1 cellular context compared by ENCODE assay signal in the genomic region with DNA sequence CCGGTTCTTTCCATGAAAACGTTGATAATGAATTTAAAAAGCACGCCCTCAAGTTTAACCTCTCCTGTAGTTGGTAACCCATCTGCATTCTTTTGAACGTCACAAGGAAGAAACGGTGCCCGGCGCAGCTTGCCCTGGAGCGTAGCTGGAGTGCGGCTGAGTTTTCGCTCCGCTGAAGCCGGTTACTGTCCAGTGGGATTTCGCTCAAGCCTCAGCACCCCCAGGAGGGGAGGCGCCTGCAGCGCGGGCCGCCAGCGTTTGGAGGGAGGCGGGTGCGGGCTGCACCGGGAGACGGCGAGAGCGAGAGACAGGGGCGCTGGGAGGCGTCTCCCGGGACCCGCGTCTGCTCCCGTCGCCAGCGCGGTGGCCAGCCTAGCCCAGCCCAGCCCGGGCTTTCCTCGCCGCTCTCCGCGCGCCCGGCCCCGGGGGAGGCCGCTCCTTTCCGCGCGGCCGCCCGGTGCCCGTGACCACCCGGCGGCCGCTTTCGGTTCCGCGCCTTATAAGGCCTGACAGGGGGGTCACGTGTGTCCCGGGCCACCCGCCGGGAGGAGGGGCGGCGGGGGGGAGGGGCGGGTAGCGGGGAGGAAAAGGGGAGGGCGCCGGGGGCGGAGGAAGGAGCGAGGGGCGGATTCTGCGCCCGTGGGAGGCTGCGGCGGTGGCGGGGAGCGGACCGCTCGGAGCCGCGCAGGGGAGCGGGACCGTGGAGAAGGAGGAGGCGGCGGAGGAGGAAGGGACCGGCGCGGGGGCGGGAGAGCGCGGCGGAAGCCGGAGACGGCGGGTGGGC.
TF ChIP-seq lines count a peak whose summit lies in the region.

No MANE protein-coding gene starts in this region.

TF ChIP-seq in HEK293, 187 proteins besides CTCF, POLR2A, EP300 and RAD21 (continued from another document):
- TF ChIP-seq, protein P1, sequence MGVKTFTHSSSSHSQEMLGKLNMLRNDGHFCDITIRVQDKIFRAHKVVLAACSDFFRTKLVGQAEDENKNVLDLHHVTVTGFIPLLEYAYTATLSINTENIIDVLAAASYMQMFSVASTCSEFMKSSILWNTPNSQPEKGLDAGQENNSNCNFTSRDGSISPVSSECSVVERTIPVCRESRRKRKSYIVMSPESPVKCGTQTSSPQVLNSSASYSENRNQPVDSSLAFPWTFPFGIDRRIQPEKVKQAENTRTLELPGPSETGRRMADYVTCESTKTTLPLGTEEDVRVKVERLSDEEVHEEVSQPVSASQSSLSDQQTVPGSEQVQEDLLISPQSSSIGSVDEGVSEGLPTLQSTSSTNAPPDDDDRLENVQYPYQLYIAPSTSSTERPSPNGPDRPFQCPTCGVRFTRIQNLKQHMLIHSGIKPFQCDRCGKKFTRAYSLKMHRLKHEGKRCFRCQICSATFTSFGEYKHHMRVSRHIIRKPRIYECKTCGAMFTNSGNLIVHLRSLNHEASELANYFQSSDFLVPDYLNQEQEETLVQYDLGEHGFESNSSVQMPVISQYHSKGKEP (tag by site-specific recombination; IDR thresholded peaks at IDR 0.05) = peak; percentile 47; the same call in 1 of the 2 replicates
- TF ChIP-seq ZNF138 (tag by site-specific recombination; IDR thresholded peaks at IDR 0.05; ENCODE audit: borderline replicate concordance) = no peak
- TF ChIP-seq ZNF10 (tag by site-specific recombination; IDR thresholded peaks at IDR 0.05) = 0 out of 2 replicates have a peak, but pooled peaks have one; percentile 28
- peak; percentile 29; the same call in 1 of the 2 replicates for TF ChIP-seq SP3 (tag by site-specific recombination; IDR thresholded peaks at IDR 0.05)
- TF ChIP-seq IKZF3 (tag by site-specific recombination; IDR thresholded peaks at IDR 0.05) = peak; percentile 49; the same call in 1 of the 2 replicates
- TF ChIP-seq, protein P2, sequence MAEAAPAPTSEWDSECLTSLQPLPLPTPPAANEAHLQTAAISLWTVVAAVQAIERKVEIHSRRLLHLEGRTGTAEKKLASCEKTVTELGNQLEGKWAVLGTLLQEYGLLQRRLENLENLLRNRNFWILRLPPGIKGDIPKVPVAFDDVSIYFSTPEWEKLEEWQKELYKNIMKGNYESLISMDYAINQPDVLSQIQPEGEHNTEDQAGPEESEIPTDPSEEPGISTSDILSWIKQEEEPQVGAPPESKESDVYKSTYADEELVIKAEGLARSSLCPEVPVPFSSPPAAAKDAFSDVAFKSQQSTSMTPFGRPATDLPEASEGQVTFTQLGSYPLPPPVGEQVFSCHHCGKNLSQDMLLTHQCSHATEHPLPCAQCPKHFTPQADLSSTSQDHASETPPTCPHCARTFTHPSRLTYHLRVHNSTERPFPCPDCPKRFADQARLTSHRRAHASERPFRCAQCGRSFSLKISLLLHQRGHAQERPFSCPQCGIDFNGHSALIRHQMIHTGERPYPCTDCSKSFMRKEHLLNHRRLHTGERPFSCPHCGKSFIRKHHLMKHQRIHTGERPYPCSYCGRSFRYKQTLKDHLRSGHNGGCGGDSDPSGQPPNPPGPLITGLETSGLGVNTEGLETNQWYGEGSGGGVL (tag by site-specific recombination; IDR thresholded peaks at IDR 0.05) = peak; percentile 90
- peak; percentile 95 for TF ChIP-seq ZFHX2 (tag by site-specific recombination; conservative IDR thresholded peaks at IDR 0.05)
- 0 out of 2 replicates have a peak, but pooled peaks have one; percentile 14 for TF ChIP-seq ZNF146 (tag by site-specific recombination; IDR thresholded peaks at IDR 0.05)
- no peak for TF ChIP-seq MZF1 (tag by site-specific recombination; IDR thresholded peaks at IDR 0.05; ENCODE audit: borderline replicate concordance)
TF ChIP-seq in HEK293: peak in this region for 35.
